ENCODE assay signal across 27 cellular contexts in genomic region chr7:66366701-66367100, GRCh38.
"Had no signal": no experiment of that assay in that cellular context is flagged by ENCODE, and none has a peak within 500 bp of the region (broad histone marks: within the 10 kb centered on the region; RNA-seq: fewer than 3 reads in every experiment).

No MANE protein-coding gene starts in this region.

- H3K4me1 Mint-ChIP-seq: activated CD4-positive, alpha-beta T cell treated with anti-CD3 and anti-CD28 coated beads, Interleukin-2, amount 10 ng/mL, durations not matched to agents 24 days and 14 days; mesothelial cell of epicardium; natural killer cell; neural progenitor cell; T-helper 17 cell had no signal

- DNase-seq: activated CD4-positive, alpha-beta memory T cell treated with anti-CD3 and anti-CD28 coated beads for 36 hours; activated CD4-positive, alpha-beta T cell treated with anti-CD3 and anti-CD28 coated beads, Interleukin-2, amount 10 ng/mL, durations not matched to agents 24 days and 14 days; activated CD4-positive, CD25-positive, alpha-beta regulatory T cell treated with anti-CD3 and anti-CD28 coated beads, Interleukin-2, amount 50 U/mL, for 72 hours; activated effector memory CD4-positive, alpha-beta T cell treated with Interleukin-2 at 50 U/mL for 16 hours; activated naive CD4-positive, alpha-beta T cell treated with Interleukin-2 at 50 U/mL for 16 hours; anterior cingulate cortex; dermis blood vessel endothelial cell; effector CD4-positive, alpha-beta T cell; foreskin melanocyte; heart right ventricle; kidney glomerular epithelial cell; left ventricle myocardium inferior; natural killer cell; stimulated activated CD4-positive, alpha-beta T cell treated with anti-CD3 and anti-CD28 coated beads, Interleukin-12 subunit alpha, Interleukin-12 subunit beta, amount 100 ng/mL, for 4 hours; stimulated activated CD4-positive, alpha-beta T cell treated with anti-CD3 and anti-CD28 coated beads, Interleukin-4, amount 100 ng/mL, for 1 hour; stimulated activated naive CD8-positive, alpha-beta T cell treated with anti-CD3 and anti-CD28 coated beads, Interleukin-15, Interleukin-2, amounts not matched to agents 100 U/mL and 50 U/mL, for 24 hours; T-helper 17 cell; T1000; testis; transverse colon had no signal

- H3K4me2 ChIP-seq: neural progenitor cell had no signal

- FAIRE-seq: colon had no signal

- H3K27ac ChIP-seq: esophagus muscularis mucosa, heart right ventricle, left ventricle myocardium inferior, neural progenitor cell, right atrium auricular region, testis, transverse colon had no signal

- H3K4me3 Mint-ChIP-seq: activated CD4-positive, alpha-beta memory T cell treated with anti-CD3 and anti-CD28 coated beads for 36 hours; activated CD4-positive, alpha-beta T cell treated with anti-CD3 and anti-CD28 coated beads, Interleukin-2, amount 10 ng/mL, durations not matched to agents 24 days and 14 days; activated naive CD8-positive, alpha-beta T cell; mesothelial cell of epicardium; natural killer cell; neural progenitor cell; T-helper 17 cell had no signal

- H3K36me3 ChIP-seq: esophagus muscularis mucosa, heart right ventricle, left ventricle myocardium inferior, neural progenitor cell, right atrium auricular region, transverse colon had no signal

- H3K9me3 ChIP-seq: esophagus muscularis mucosa, heart right ventricle, left ventricle myocardium inferior, right atrium auricular region, testis, transverse colon had no signal

- ATAC-seq: heart right ventricle; natural killer cell; stimulated activated naive CD8-positive, alpha-beta T cell treated with anti-CD3 and anti-CD28 coated beads, Interleukin-15, Interleukin-2, amounts not matched to agents 100 U/mL and 50 U/mL, for 24 hours; T-helper 17 cell had no signal

- H3K9me3 Mint-ChIP-seq: activated CD4-positive, alpha-beta memory T cell treated with anti-CD3 and anti-CD28 coated beads for 36 hours; activated CD4-positive, alpha-beta T cell treated with anti-CD3 and anti-CD28 coated beads, Interleukin-2, amount 10 ng/mL, durations not matched to agents 24 days and 14 days; natural killer cell had no signal

- H2AFZ ChIP-seq: neural progenitor cell had no signal

- H3K27me3 Mint-ChIP-seq: activated CD4-positive, alpha-beta memory T cell treated with anti-CD3 and anti-CD28 coated beads for 36 hours; activated CD4-positive, alpha-beta T cell treated with anti-CD3 and anti-CD28 coated beads, Interleukin-2, amount 10 ng/mL, durations not matched to agents 24 days and 14 days; activated naive CD8-positive, alpha-beta T cell; T-helper 17 cell had no signal

- H3K4me1 ChIP-seq: esophagus muscularis mucosa, heart right ventricle, left ventricle myocardium inferior, neural progenitor cell, right atrium auricular region, testis, transverse colon had no signal

- H3K27ac Mint-ChIP-seq: activated CD4-positive, alpha-beta memory T cell treated with anti-CD3 and anti-CD28 coated beads for 36 hours; activated CD4-positive, alpha-beta T cell treated with anti-CD3 and anti-CD28 coated beads, Interleukin-2, amount 10 ng/mL, durations not matched to agents 24 days and 14 days; activated naive CD8-positive, alpha-beta T cell; mesothelial cell of epicardium; natural killer cell; neural progenitor cell had no signal

- H3K36me3 Mint-ChIP-seq: activated CD4-positive, alpha-beta memory T cell treated with anti-CD3 and anti-CD28 coated beads for 36 hours; natural killer cell had no signal

- H3K27me3 ChIP-seq: esophagus muscularis mucosa, heart right ventricle, neural progenitor cell, right atrium auricular region, testis, transverse colon had no signal

- H3K4me3 ChIP-seq: esophagus muscularis mucosa, heart right ventricle, left ventricle myocardium inferior, lung, neural progenitor cell, right atrium auricular region, testis, transverse colon had no signal

- H3K9ac ChIP-seq: neural progenitor cell had no signal
